In the genomic region with DNA sequence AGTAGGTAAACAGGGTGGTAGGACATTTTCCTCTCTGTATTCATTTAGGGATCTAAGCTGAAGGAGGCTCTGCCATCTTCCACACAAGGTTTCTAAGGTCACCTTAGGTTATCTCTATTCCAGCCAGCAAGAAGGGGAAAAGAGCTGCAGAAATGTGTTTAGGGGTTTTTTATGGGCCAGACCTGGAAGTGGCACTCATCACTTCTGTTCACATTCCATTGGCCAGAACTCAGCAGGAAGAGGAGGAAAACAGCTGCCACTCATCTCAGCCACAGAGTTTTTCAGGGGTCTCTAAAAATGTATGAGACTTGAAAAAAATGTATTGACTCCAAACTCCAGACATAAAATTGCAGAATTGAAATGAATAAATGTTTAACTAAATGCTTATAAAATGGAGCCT, we compare ENCODE assay signal across 27 cellular contexts.
A peak's percentile ranks its signal among the peaks of the same experiment; 100 is the strongest.
DNase-seq lines count a peak whose midpoint lies in the region; ATAC-seq and TF ChIP-seq lines count a peak whose summit lies in the region.
"Had no signal": no experiment of that assay in that cellular context is flagged by ENCODE, and none has a peak within 500 bp of the region (broad histone marks: within the 10 kb centered on the region; RNA-seq: fewer than 3 reads in every experiment).

No MANE protein-coding gene starts in this region.

- H3K9me3 ChIP-seq in PC-3 (ENCODE audit: low read length), result no peaks in the 10 kb centered on the region
- H3K9me3 ChIP-seq in left lung, result no peaks in the 10 kb centered on the region
- H3K9me3 ChIP-seq in smooth muscle cell (replicated peaks; ENCODE audit: low read depth), result no peaks in the 10 kb centered on the region
- no peaks in the 10 kb centered on the region for H3K9me3 ChIP-seq in endodermal cell (ENCODE audit: control insufficient read depth, low read length)
- H3K9me3 ChIP-seq: right lobe of liver had no signal

- no peaks in the 10 kb centered on the region for H3K9me2 ChIP-seq in PC-3 (replicated peaks; ENCODE audit: low read length)

- H3K4me1 ChIP-seq in PC-3 (ENCODE audit: insufficient read depth, low read length) (peaks cover 59% of the 10 kb centered on the region), left lung (peaks cover 34 to 58% of the 10 kb centered on the region in 2 donors), smooth muscle cell (ENCODE audit: low read depth) (peaks cover 40% of the 10 kb centered on the region), endodermal cell (ENCODE audit: control insufficient read depth, insufficient read depth, low read length) (no peaks in the 10 kb centered on the region)

- H3K4me3 ChIP-seq in PC-3 (ENCODE audit: low read length), result no peak overlapping the region
- H3K4me3 ChIP-seq in left lung, result no peak overlapping the region
- H3K4me3 ChIP-seq in smooth muscle cell, result no peak overlapping the region
- no peak overlapping the region for H3K4me3 ChIP-seq in endodermal cell (ENCODE audit: low read length)
- H3K4me3 ChIP-seq: right lobe of liver, SK-N-MC had no signal

- H2AFZ ChIP-seq in PC-3 (ENCODE audit: low read length) (no peak overlapping the region), smooth muscle cell (ENCODE audit: low read depth) (no peak overlapping the region)

- TF ChIP-seq CTCF in PC-3 (conservative IDR thresholded peaks at IDR 0.05; ENCODE audit: low read depth, low read length) (no peak), left lung (IDR thresholded peaks at IDR 0.05) (no peak), smooth muscle cell (IDR thresholded peaks at IDR 0.05; ENCODE audit: borderline replicate concordance, insufficient read depth, poor library complexity, severe bottlenecking) (no peak), endodermal cell (conservative IDR thresholded peaks at IDR 0.05) (no peak)

- ATAC-seq in PC-3 (no peak), left lung (peak; percentile 7)
- ATAC-seq: right lobe of liver; stimulated activated naive B cell treated with anti-CD40 and anti-IgM and Interleukin-4, amounts not matched to agents 10 μg/mL and 1 μg/mL and 100 μg/mL, for 72 hours; T-helper 17 cell had no signal

- H3K9ac ChIP-seq in PC-3 (ENCODE audit: low read length), result no peak overlapping the region
- no peak overlapping the region for H3K9ac ChIP-seq in smooth muscle cell (ENCODE audit: low read depth)
- H3K9ac ChIP-seq in endodermal cell (ENCODE audit: extremely low read depth, low read length, poor library complexity, severe bottlenecking), result no peak overlapping the region

- no TSS peak for BruUV-seq in PC-3 (replicated peaks; lab: Mats Ljungman, UMichigan)

- DNase-seq in DMS79 treated with DMSO at 0.1 percent for 48 hours (lab: John Stamatoyannopoulos, UW) (peak; percentile 11), DMS79 (lab: John Stamatoyannopoulos, UW) (no peak), PC-3 (no peak), left lung (no peak), smooth muscle cell (lab: John Stamatoyannopoulos, UW; ENCODE audit: unreplicated experiment) (no peak), endodermal cell (no peak), NCI-H510A (lab: John Stamatoyannopoulos, UW) (no peak)
- no peak for DNase-seq in activated CD4-positive, alpha-beta T cell treated with anti-CD3 and anti-CD28 coated beads, Interleukin-2, amount 50 U/mL, for 48 hours
- DNase-seq: 8988T; activated CD4-positive, alpha-beta T cell treated with anti-CD3 and anti-CD28 coated beads for 4 hours; activated gamma-delta T cell; activated naive CD8-positive, alpha-beta T cell treated with anti-CD3 and anti-CD28 coated beads, Interleukin-2, amount 10 ng/mL, durations not matched to agents 7 days and 5 days; activated T-cell treated with anti-CD3 and anti-CD28 coated beads, Interleukin-2, amount 50 U/mL, for 24 hours; AML-193; CD8-positive, alpha-beta memory T cell; cerebellar nuclear complex; DMS 273 treated with DMSO at 0.1 percent for 48 hours; NCI-H2081; NCI-H345; NCI-H748 treated with DMSO at 0.1 percent for 48 hours; posterior cingulate gyrus; right lobe of liver; stimulated activated CD4-positive, alpha-beta T cell treated with anti-CD3 and anti-CD28 coated beads, Interleukin-15, amount 100 ng/mL, for 24 hours; stimulated activated naive B cell treated with anti-CD40 and anti-IgM and Interleukin-4, amounts not matched to agents 10 μg/mL and 1 μg/mL and 100 μg/mL, for 72 hours; T-helper 17 cell had no signal

- H4K20me1 ChIP-seq in PC-3 (ENCODE audit: low read length), result no peaks in the 10 kb centered on the region
- peaks cover 3% of the 10 kb centered on the region for H4K20me1 ChIP-seq in smooth muscle cell (ENCODE audit: low read depth)

- H3K36me3 ChIP-seq in PC-3 (ENCODE audit: low read depth, low read length) (no peaks in the 10 kb centered on the region), left lung (no peaks in the 10 kb centered on the region), smooth muscle cell (ENCODE audit: low read depth) (no peaks in the 10 kb centered on the region), endodermal cell (ENCODE audit: control insufficient read depth, insufficient read depth, low read length) (no peaks in the 10 kb centered on the region)
- H3K36me3 ChIP-seq: right lobe of liver had no signal

- H3K36me3 Mint-ChIP-seq in endodermal cell (ENCODE audit: low read depth), result no peaks in the 10 kb centered on the region
- H3K36me3 Mint-ChIP-seq: activated naive CD8-positive, alpha-beta T cell treated with anti-CD3 and anti-CD28 coated beads, Interleukin-2, amount 10 ng/mL, durations not matched to agents 7 days and 5 days; stimulated activated naive B cell treated with anti-CD40 and anti-IgM and Interleukin-4, amounts not matched to agents 10 μg/mL and 1 μg/mL and 100 μg/mL, for 72 hours had no signal

- intact Hi-C loops in PC-3 (cut with micrococcal nuclease) (loop anchor here (5.0 to 10.0 kb wide), 3 partner anchors 315 to 1695 kb away; no protein-coding TSS in a partner anchor), left lung (cut with DNase I) (no loop called here)

- no peaks in the 10 kb centered on the region for H3K9me3 Mint-ChIP-seq in endodermal cell
- H3K9me3 Mint-ChIP-seq: activated naive CD8-positive, alpha-beta T cell treated with anti-CD3 and anti-CD28 coated beads, Interleukin-2, amount 10 ng/mL, durations not matched to agents 7 days and 5 days; activated T-cell treated with anti-CD3 and anti-CD28 coated beads, Interleukin-2, amount 50 U/mL, for 24 hours; CD8-positive, alpha-beta memory T cell; stimulated activated naive B cell treated with anti-CD40 and anti-IgM and Interleukin-4, amounts not matched to agents 10 μg/mL and 1 μg/mL and 100 μg/mL, for 72 hours had no signal

- H3K4me3 Mint-ChIP-seq in endodermal cell, result no peak overlapping the region
- H3K4me3 Mint-ChIP-seq: activated naive CD8-positive, alpha-beta T cell treated with anti-CD3 and anti-CD28 coated beads, Interleukin-2, amount 10 ng/mL, durations not matched to agents 7 days and 5 days; activated T-cell treated with anti-CD3 and anti-CD28 coated beads, Interleukin-2, amount 50 U/mL, for 24 hours; CD8-positive, alpha-beta memory T cell; stimulated activated naive B cell treated with anti-CD40 and anti-IgM and Interleukin-4, amounts not matched to agents 10 μg/mL and 1 μg/mL and 100 μg/mL, for 72 hours; T-helper 17 cell had no signal

- H3K4me1 Mint-ChIP-seq in endodermal cell, result peaks cover 8% of the 10 kb centered on the region

- H3K79me2 ChIP-seq in PC-3 (ENCODE audit: low read length) (peaks cover 60% of the 10 kb centered on the region), smooth muscle cell (ENCODE audit: low read depth) (peaks cover 29% of the 10 kb centered on the region)

- H3K27me3 ChIP-seq in PC-3 (ENCODE audit: low read length) (no peaks in the 10 kb centered on the region), left lung (no peaks in the 10 kb centered on the region), smooth muscle cell (ENCODE audit: low read depth) (no peaks in the 10 kb centered on the region), endodermal cell (ENCODE audit: control insufficient read depth, insufficient read depth, low read length, poor library complexity, severe bottlenecking) (no peaks in the 10 kb centered on the region)
- H3K27me3 ChIP-seq: right lobe of liver had no signal

- H3F3A ChIP-seq in PC-3 (ENCODE audit: low read length, unreplicated experiment), result peaks cover 7% of the 10 kb centered on the region
- H3F3A ChIP-seq in smooth muscle cell (ENCODE audit: low read depth), result peaks cover 7% of the 10 kb centered on the region

- H3K27me3 Mint-ChIP-seq in endodermal cell (ENCODE audit: insufficient read depth), result no peaks in the 10 kb centered on the region
- H3K27me3 Mint-ChIP-seq: activated naive CD8-positive, alpha-beta T cell treated with anti-CD3 and anti-CD28 coated beads, Interleukin-2, amount 10 ng/mL, durations not matched to agents 7 days and 5 days; activated T-cell treated with anti-CD3 and anti-CD28 coated beads, Interleukin-2, amount 50 U/mL, for 24 hours; CD8-positive, alpha-beta memory T cell; stimulated activated naive B cell treated with anti-CD40 and anti-IgM and Interleukin-4, amounts not matched to agents 10 μg/mL and 1 μg/mL and 100 μg/mL, for 72 hours; T-helper 17 cell had no signal

- H3K4me2 ChIP-seq in PC-3 (ENCODE audit: low read length), result peak overlapping the region; percentile 69; the same call in 1 of the 2 replicates
- peak overlapping the region; percentile 47 for H3K4me2 ChIP-seq in smooth muscle cell

- CTCF ChIA-PET in PC-3 (lab: Charles Lee), result interaction anchor here (1.1 kb wide), 1 partner anchor 122 kb away, joined by 4 read pairs; no protein-coding TSS in a partner anchor

- H3K27ac Mint-ChIP-seq in endodermal cell, result no peak overlapping the region
- H3K27ac Mint-ChIP-seq: activated naive CD8-positive, alpha-beta T cell treated with anti-CD3 and anti-CD28 coated beads, Interleukin-2, amount 10 ng/mL, durations not matched to agents 7 days and 5 days; stimulated activated naive B cell treated with anti-CD40 and anti-IgM and Interleukin-4, amounts not matched to agents 10 μg/mL and 1 μg/mL and 100 μg/mL, for 72 hours; T-helper 17 cell had no signal

- H3K27ac ChIP-seq in PC-3 (ENCODE audit: low read length) (peak overlapping the region; percentile 82), left lung (no peak overlapping the region), smooth muscle cell (ENCODE audit: low read depth) (peak overlapping the region; percentile 86), endodermal cell (ENCODE audit: low read depth, low read length) (no peak overlapping the region)
- H3K27ac ChIP-seq: right lobe of liver, RWPE1, SK-N-MC had no signal

- POLR2A ChIA-PET in PC-3 (lab: Charles Lee; ENCODE audit: unreplicated experiment), result no interaction called here

Comparison
In these comparisons a context has a peak if more than half of its experiments do, and no peak if none do; other contexts are left out.
1. H3K27ac ChIP-seq: peak in PC-3 (single experiment) and smooth muscle cell (single experiment); none in left lung (0 of 2) and endodermal cell (single experiment).